Comparison of ENCODE assay signal across 1 cellular context in genomic region chr19:6279931-6280591, GRCh38.
TF ChIP-seq lines count a peak whose summit lies in the region.

Gene MLLT1, minus strand, starts transcription at chr19:6279975. Its CDS starts 191 bp downstream, at chr19:6279784.

TF ChIP-seq in HepG2, 621 proteins besides CTCF, POLR2A, EP300 and RAD21 (continued from another document and continues in another):
- TF ChIP-seq ZNF407 (CRISPR knock-in tag; IDR thresholded peaks at IDR 0.05; ENCODE audit: not compliant biosample characterization) (no peak), CCDC6 (CRISPR knock-in tag; IDR thresholded peaks at IDR 0.05) (0 out of 2 replicates have a peak, but pooled peaks have one; percentile 23), ZNF414 (CRISPR knock-in tag; IDR thresholded peaks at IDR 0.05) (no peak), ZBTB4 (CRISPR knock-in tag; IDR thresholded peaks at IDR 0.05; ENCODE audit: borderline replicate concordance) (no peak), NR2F2 (IDR thresholded peaks at IDR 0.05; ENCODE audit: borderline replicate concordance, low read depth) (no peak), CREB3 (CRISPR knock-in tag; IDR thresholded peaks at IDR 0.05) (no peak), ZNF318 (CRISPR knock-in tag; IDR thresholded peaks at IDR 0.05) (no peak), SMAD3 (CRISPR knock-in tag; IDR thresholded peaks at IDR 0.05) (no peak), ZMYM2 (CRISPR knock-in tag; IDR thresholded peaks at IDR 0.05) (peak; percentile 86), IRX3 (CRISPR knock-in tag; IDR thresholded peaks at IDR 0.05; ENCODE audit: borderline replicate concordance, low read depth) (no peak), ZFP36L2 (CRISPR knock-in tag; IDR thresholded peaks at IDR 0.05) (no peak), E2F2 (CRISPR knock-in tag; IDR thresholded peaks at IDR 0.05; ENCODE audit: borderline replicate concordance) (no peak), ZNF552 (CRISPR knock-in tag; IDR thresholded peaks at IDR 0.05; ENCODE audit: borderline replicate concordance) (no peak), CREBL2 (CRISPR knock-in tag; IDR thresholded peaks at IDR 0.05; ENCODE audit: borderline replicate concordance) (no peak), ZXDC (CRISPR knock-in tag; IDR thresholded peaks at IDR 0.05) (no peak; the same call in 1 of the 2 replicates), STAT5B (CRISPR knock-in tag; IDR thresholded peaks at IDR 0.05) (no peak), YEATS4 (CRISPR knock-in tag; IDR thresholded peaks at IDR 0.05; ENCODE audit: borderline replicate concordance) (no peak), E2F5 (CRISPR knock-in tag; conservative IDR thresholded peaks at IDR 0.05) (peak; percentile 67; the same call in 1 of the 2 replicates), ZNF484 (CRISPR knock-in tag; IDR thresholded peaks at IDR 0.05; ENCODE audit: borderline replicate concordance, low read depth) (no peak), ZNF251 (CRISPR knock-in tag; IDR thresholded peaks at IDR 0.05) (no peak), ZNF775 (CRISPR knock-in tag; IDR thresholded peaks at IDR 0.05; ENCODE audit: borderline replicate concordance) (no peak), TEAD3 (CRISPR knock-in tag; optimal IDR thresholded peaks at IDR 0.05; ENCODE audit: borderline replicate concordance) (peak; percentile 60), MIER2 (CRISPR knock-in tag; IDR thresholded peaks at IDR 0.05) (0 out of 2 replicates have a peak, but pooled peaks have one; percentile 45), MYC (CRISPR knock-in tag; IDR thresholded peaks at IDR 0.05; ENCODE audit: borderline replicate concordance) (peak; percentile 84; the same call in 1 of the 2 replicates)
